In genomic region chr1:2974701-2975301, GRCh38 we compare ENCODE assay signal across 12 cellular contexts. TPM values are rescaled to one million over a fixed set of nuclear protein-coding genes. Genes with fewer than 3 reads are reported as not detected.
"Had no signal": no experiment of that assay in that cellular context is flagged by ENCODE, and none has a peak within 500 bp of the region (broad histone marks: within the 10 kb centered on the region; RNA-seq: fewer than 3 reads in every experiment).

No MANE protein-coding gene starts in this region.

- ATAC-seq: left ventricle myocardium superior; right cardiac atrium; stimulated activated naive CD8-positive, alpha-beta T cell treated with anti-CD3 and anti-CD28 coated beads, Interleukin-15, amount 100 ng/mL, for 72 hours had no signal

- H3K36me3 ChIP-seq: thyroid gland had no signal

- H3K27ac ChIP-seq: thyroid gland had no signal

- DNase-seq: activated CD4-positive, alpha-beta T cell treated with anti-CD3 and anti-CD28 coated beads, Interleukin-2, amount 50 U/mL, for 1 hour; activated effector memory CD4-positive, alpha-beta T cell treated with Interleukin-2 at 50 U/mL for 16 hours; activated naive CD4-positive, alpha-beta T cell treated with anti-CD3 and anti-CD28 coated beads, Interleukin-2, amount 50 U/mL, for 16 hours; activated T-cell treated with anti-CD3 and anti-CD28 coated beads, Interleukin-2, amount 50 U/mL, for 24 hours; left ventricle myocardium superior; mesenchymal stem cell; natural killer cell; right cardiac atrium; thyroid gland had no signal

- H3K27ac Mint-ChIP-seq: activated T-cell treated with anti-CD3 and anti-CD28 coated beads, Interleukin-2, amount 50 U/mL, for 24 hours; natural killer cell; progenitor cell of endocrine pancreas had no signal

- H3K9me3 ChIP-seq: thyroid gland had no signal

- H3K27me3 ChIP-seq: thyroid gland had no signal

- H3K36me3 Mint-ChIP-seq: natural killer cell had no signal

- H3K27me3 Mint-ChIP-seq: progenitor cell of endocrine pancreas had no signal

- H3K9me3 Mint-ChIP-seq: activated T-cell treated with anti-CD3 and anti-CD28 coated beads, Interleukin-2, amount 50 U/mL, for 24 hours; natural killer cell; stimulated activated naive CD8-positive, alpha-beta T cell treated with anti-CD3 and anti-CD28 coated beads, Interleukin-15, amount 100 ng/mL, for 72 hours had no signal

- H3K4me3 ChIP-seq: thyroid gland had no signal

- H3K4me1 ChIP-seq: thyroid gland had no signal

- H3K4me3 Mint-ChIP-seq: activated T-cell treated with anti-CD3 and anti-CD28 coated beads, Interleukin-2, amount 50 U/mL, for 24 hours; natural killer cell; stimulated activated naive CD8-positive, alpha-beta T cell treated with anti-CD3 and anti-CD28 coated beads, Interleukin-15, amount 100 ng/mL, for 72 hours had no signal

RNA-seq across cellular contexts. Expression of gene ACTRT2, which starts 46.5 kb away (rescaled TPM):
- total RNA-seq: left ventricle myocardium superior, natural killer cell, progenitor cell of endocrine pancreas, right cardiac atrium, SK-MEL-5 had no signal
